Comparison of ENCODE assay signal across 20 cellular contexts in genomic region chr5:174120436-174120835, GRCh38.
"Had no signal": no experiment of that assay in that cellular context is flagged by ENCODE, and none has a peak within 500 bp of the region (broad histone marks: within the 10 kb centered on the region; RNA-seq: fewer than 3 reads in every experiment).

No MANE protein-coding gene starts in this region.

- H3K27ac ChIP-seq: epithelial cell of prostate, esophagus muscularis mucosa, gastrocnemius medialis, left ventricle myocardium inferior, lower lobe of right lung, parathyroid adenoma, right atrium auricular region, sigmoid colon, skin epidermis, thyroid gland had no signal

- DNase-seq: cortex of kidney; effector memory CD8-positive, alpha-beta T cell; gastrocnemius medialis; glutamatergic neuron; left cardiac atrium; left ventricle myocardium inferior; lower lobe of right lung; midbrain; naive B cell; sigmoid colon; stimulated activated CD4-positive, alpha-beta T cell treated with anti-CD3 and anti-CD28 coated beads, Interleukin-2, amount 100 ng/mL, for 24 hours; stimulated activated CD4-positive, alpha-beta T cell treated with anti-CD3 and anti-CD28 coated beads, Interleukin-4, amount 100 ng/mL, for 4 hours; stimulated activated naive B cell treated with anti-CD40 and anti-IgM and Interleukin-4, amounts not matched to agents 10 μg/mL and 1 μg/mL and 100 μg/mL, for 72 hours; stimulated activated naive CD8-positive, alpha-beta T cell treated with anti-CD3 and anti-CD28 coated beads, Interleukin-15, amount 100 ng/mL, for 72 hours; thyroid gland had no signal

- H3K4me3 ChIP-seq: esophagus muscularis mucosa, gastrocnemius medialis, left ventricle myocardium inferior, lower lobe of right lung, right atrium auricular region, sigmoid colon, skin epidermis, thyroid gland had no signal

- H3K27me3 ChIP-seq: gastrocnemius medialis, right atrium auricular region, sigmoid colon, thyroid gland had no signal
